ENCODE assay signal across 7 cellular contexts in genomic region chr2:55827430-55827829, GRCh38.
DNase-seq lines count a peak whose midpoint lies in the region; ATAC-seq, FAIRE-seq and TF ChIP-seq lines count a peak whose summit lies in the region.
"Not testable (repeated sequence)": the region's sequence is repeated elsewhere in the genome, so short reads cannot be mapped to it uniquely, and the experiment has no call there.

No MANE protein-coding gene starts in this region.

- dilution Hi-C loops in keratinocyte (cut with MboI; ENCODE audit: extremely low pct_ligation_motif_present, low sequenced_read_pairs) = not testable (repeated sequence)

- not testable (repeated sequence) for H3K4me3 ChIP-seq in GM23338; SK-N-SH (ENCODE audit: low read depth in 2 of 2, low read length in 1 of 2); brain microvascular endothelial cell (ENCODE audit: low read depth, low read length); fibroblast of lung (replicated peaks in 1 of 4; ENCODE audit: control extremely low read depth in 1 of 4, insufficient read depth in 1 of 4, low read depth in 3 of 4, low read length in 4 of 4); keratinocyte (ENCODE audit: control insufficient read depth in 2 of 3, extremely low read depth in 1 of 3, insufficient read depth in 2 of 3, low read depth in 1 of 3, low read length in 3 of 3)

- not testable (repeated sequence) for BruUV-seq in Calu3 (replicated peaks; lab: Mats Ljungman, UMichigan)

- H3K9me1 ChIP-seq in keratinocyte (ENCODE audit: control insufficient read depth, extremely low read depth, insufficient read depth, low read length) = not testable (repeated sequence)

- not testable (repeated sequence) for H3K27ac ChIP-seq in GM23338 (ENCODE audit: low read depth); SK-N-SH (ENCODE audit: low read depth in 2 of 2, low read length in 1 of 2); brain microvascular endothelial cell; fibroblast of lung (ENCODE audit: insufficient read depth, low read length); keratinocyte (ENCODE audit: control insufficient read depth, insufficient read depth, low read length)

- H3K27me3 ChIP-seq in GM23338 (ENCODE audit: insufficient read depth); SK-N-SH (ENCODE audit: insufficient read depth); brain microvascular endothelial cell (replicated peaks); fibroblast of lung (ENCODE audit: control insufficient read depth, insufficient read depth, low read length); keratinocyte (ENCODE audit: control insufficient read depth, extremely low read depth, insufficient read depth, low read length): not testable (repeated sequence)

- POLR2A ChIA-PET in SK-N-SH (lab: Yijun Ruan, JAX) = not testable (repeated sequence)

- H3K79me2 ChIP-seq in GM23338 (replicated peaks; ENCODE audit: insufficient read depth); SK-N-SH (ENCODE audit: insufficient read depth); fibroblast of lung (ENCODE audit: control insufficient read depth, insufficient read depth, low read length); keratinocyte (ENCODE audit: control insufficient read depth, insufficient read depth, low read length): not testable (repeated sequence)

- not testable (repeated sequence) for TF ChIP-seq CTCF in Calu3 (IDR thresholded peaks at IDR 0.05; ENCODE audit: unreplicated experiment); GM23338 (conservative IDR thresholded peaks at IDR 0.05; ENCODE audit: low read depth in 2 of 2); SK-N-SH (IDR thresholded peaks at IDR 0.05); brain microvascular endothelial cell (IDR thresholded peaks at IDR 0.05; ENCODE audit: low read depth, low read length, missing control alignments); fibroblast of lung (conservative IDR thresholded peaks at IDR 0.05 in 1 of 2, IDR thresholded peaks at IDR 0.05 in 1 of 2; ENCODE audit: low read depth in 1 of 2, low read length in 2 of 2); keratinocyte (optimal IDR thresholded peaks at IDR 0.05 in 1 of 3, IDR thresholded peaks at IDR 0.05 in 1 of 3, conservative IDR thresholded peaks at IDR 0.05 in 1 of 3; ENCODE audit: extremely low read depth in 1 of 3, insufficient read depth in 2 of 3, low read length in 3 of 3)

- not testable (repeated sequence) for H4K20me1 ChIP-seq in GM23338 (replicated peaks; ENCODE audit: insufficient read depth); SK-N-SH (ENCODE audit: insufficient read depth); fibroblast of lung (ENCODE audit: control insufficient read depth, extremely low read depth, insufficient read depth, low read length); keratinocyte (ENCODE audit: control insufficient read depth, extremely low read depth, insufficient read depth, low read length)

- H3K9me3 Mint-ChIP-seq in Calu3 (ENCODE audit: low read depth, unreplicated experiment); GM23338: not testable (repeated sequence)

- intact Hi-C loops in Calu3 (cut with micrococcal nuclease; ENCODE audit: unreplicated experiment) = not testable (repeated sequence)

- peak; percentile 51 for DNase-seq in Calu3
- not testable (repeated sequence) for DNase-seq in GM23338 (ENCODE audit: low spot score); SK-N-SH
- DNase-seq in M059J (ENCODE audit: low read depth) = peak; percentile 35
- peak; percentile 9 for DNase-seq in brain microvascular endothelial cell
- peak; percentile 33 to 41 for DNase-seq in fibroblast of lung (ENCODE audit: low read depth in 2 of 2)
- DNase-seq in keratinocyte (ENCODE audit: low read depth, low spot score) = peak; percentile 9

- WGBS in SK-N-SH (ENCODE audit: low lambda C conversion rate) = 92% methylated on average over 2 of the region's 2 CpGs

- H3K9me3 ChIP-seq in SK-N-SH; fibroblast of lung (ENCODE audit: control insufficient read depth, insufficient read depth, low read depth, low read length); keratinocyte (ENCODE audit: control insufficient read depth, low read depth, low read length): not testable (repeated sequence)

- in situ Hi-C loops in brain microvascular endothelial cell (cut with HindIII; ENCODE audit: low pct_ligation_motif_present, low sequenced_read_pairs) = not testable (repeated sequence)

- 0 out of 2 replicates have a peak overlapping the region, but pooled peaks have one; percentile 23 for H2AFZ ChIP-seq in GM23338
- not testable (repeated sequence) for H2AFZ ChIP-seq in SK-N-SH (ENCODE audit: low read depth); fibroblast of lung (ENCODE audit: low read length); keratinocyte (ENCODE audit: control insufficient read depth, low read length)

- H3K36me3 ChIP-seq in GM23338 (ENCODE audit: insufficient read depth); SK-N-SH (replicated peaks in 1 of 2; ENCODE audit: control insufficient read depth in 1 of 2, insufficient read depth in 2 of 2, low read length in 1 of 2); brain microvascular endothelial cell (replicated peaks); fibroblast of lung (ENCODE audit: control insufficient read depth, insufficient read depth, low read length); keratinocyte (ENCODE audit: control insufficient read depth in 2 of 2, extremely low read depth in 1 of 2, insufficient read depth in 2 of 2, low read length in 2 of 2): not testable (repeated sequence)

- not testable (repeated sequence) for H3F3A ChIP-seq in GM23338 (replicated peaks; ENCODE audit: low read depth); SK-N-SH (replicated peaks; ENCODE audit: insufficient read depth)

- TF ChIP-seq RAD21 in SK-N-SH (IDR thresholded peaks at IDR 0.05; ENCODE audit: low read length) = not testable (repeated sequence)

- H3K4me3 Mint-ChIP-seq in Calu3 (ENCODE audit: low read depth, unreplicated experiment); GM23338: not testable (repeated sequence)

- not testable (repeated sequence) for H3K36me3 Mint-ChIP-seq in Calu3 (ENCODE audit: insufficient read depth, unreplicated experiment); GM23338 (ENCODE audit: low read depth)

- not testable (repeated sequence) for ATAC-seq in GM23338

- H3K4me1 Mint-ChIP-seq in Calu3 (ENCODE audit: low read depth, unreplicated experiment) = peaks cover 20% of the 10 kb centered on the region
- H3K4me1 Mint-ChIP-seq in GM23338 = peaks cover 15% of the 10 kb centered on the region

- CTCF ChIA-PET in Calu3 (lab: Charles Lee) = interaction anchor here (0.6 kb wide), 1 partner anchor 100 kb away, joined by 4 read pairs; no protein-coding TSS in a partner anchor
- CTCF ChIA-PET in SK-N-SH (lab: Yijun Ruan, JAX) = not testable (repeated sequence)

- H3K27ac Mint-ChIP-seq in Calu3 (ENCODE audit: unreplicated experiment) = peak overlapping the region; percentile 67
- not testable (repeated sequence) for H3K27ac Mint-ChIP-seq in GM23338

- H3K4me1 ChIP-seq in GM23338 (ENCODE audit: insufficient read depth); SK-N-SH (ENCODE audit: control insufficient read depth in 1 of 2, insufficient read depth in 2 of 2, low read depth in 1 of 2, low read length in 1 of 2); fibroblast of lung (ENCODE audit: control insufficient read depth, extremely low read depth, insufficient read depth, low read length); keratinocyte (ENCODE audit: control insufficient read depth, extremely low read depth, insufficient read depth, low read length): not testable (repeated sequence)

- TF ChIP-seq EP300 in SK-N-SH (IDR thresholded peaks at IDR 0.05; ENCODE audit: borderline replicate concordance in 1 of 2, low read depth in 1 of 2, low read length in 1 of 2) = not testable (repeated sequence)

- H3K27me3 Mint-ChIP-seq in Calu3 (ENCODE audit: unreplicated experiment); GM23338 (ENCODE audit: insufficient read depth, low read depth, poor library complexity): not testable (repeated sequence)

- H3K9ac ChIP-seq in SK-N-SH; fibroblast of lung (ENCODE audit: insufficient read depth, low read length); keratinocyte (ENCODE audit: control insufficient read depth, extremely low read depth, insufficient read depth, low read length): not testable (repeated sequence)

- H3K9me2 ChIP-seq in GM23338 (ENCODE audit: insufficient read depth); SK-N-SH: not testable (repeated sequence)

- not testable (repeated sequence) for H3K4me2 ChIP-seq in GM23338; SK-N-SH; fibroblast of lung (ENCODE audit: extremely low read depth, insufficient read depth, low read length); keratinocyte (ENCODE audit: control insufficient read depth, extremely low read depth, insufficient read depth, low read depth, low read length)

- FAIRE-seq in keratinocyte (lab: Jason Lieb, UNC) = peak; percentile 53

TF ChIP-seq in SK-N-SH, 30 proteins besides CTCF, POLR2A, EP300 and RAD21:
- TF ChIP-seq TCF12 (IDR thresholded peaks at IDR 0.05) (peak; percentile 49; the same call in 1 of the 2 replicates), FOSL2 (IDR thresholded peaks at IDR 0.05; ENCODE audit: borderline replicate concordance, low read depth) (peak; percentile 48; the same call in 1 of the 2 replicates)
